In the genomic region with DNA sequence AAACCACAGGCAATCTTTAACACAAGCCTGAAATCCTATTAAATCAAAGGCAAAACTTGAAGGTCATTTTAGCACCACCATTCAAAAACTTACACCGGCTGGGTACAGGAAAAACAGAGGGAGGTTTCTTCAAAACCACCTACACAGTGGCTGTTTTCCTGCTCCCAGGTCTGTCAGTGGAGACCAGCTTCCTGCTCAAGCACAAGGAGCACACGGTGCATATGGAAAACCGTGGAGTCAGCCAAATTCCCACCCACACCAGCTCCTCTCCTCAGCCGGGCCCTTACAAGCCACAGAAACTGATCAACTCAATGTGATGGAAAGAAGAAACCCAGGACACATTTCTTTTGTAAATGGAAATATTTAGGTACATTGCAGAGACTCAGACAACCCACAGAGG, we compare ENCODE assay signal across 18 cellular contexts. TPM values are rescaled to one million over a fixed set of nuclear protein-coding genes. Genes with fewer than 3 reads are reported as not detected.
DNase-seq lines count a peak whose midpoint lies in the region; TF ChIP-seq lines count a peak whose summit lies in the region.
"Had no signal": no experiment of that assay in that cellular context is flagged by ENCODE, and none has a peak within 500 bp of the region (broad histone marks: within the 10 kb centered on the region; RNA-seq: fewer than 3 reads in every experiment).

No MANE protein-coding gene starts in this region.

- no peaks in the 10 kb centered on the region for H3K9me3 ChIP-seq in mammary epithelial cell (replicated peaks; ENCODE audit: insufficient read depth, low read length)
- no peaks in the 10 kb centered on the region for H3K9me3 ChIP-seq in iPS-20b (ENCODE audit: insufficient read depth, low read depth, low read length)
- H3K9me3 ChIP-seq: stomach had no signal

- no peak overlapping the region for H3K9ac ChIP-seq in mammary epithelial cell (ENCODE audit: insufficient read depth, low read length)
- H3K9ac ChIP-seq in iPS-20b (ENCODE audit: low read depth, low read length): peak overlapping the region; percentile 58; the same call in 1 of the 2 replicates

- no peaks in the 10 kb centered on the region for H3K27me3 Mint-ChIP-seq in Calu3 (ENCODE audit: unreplicated experiment)

- H3K27ac ChIP-seq in mammary epithelial cell (ENCODE audit: insufficient read depth, low read depth, low read length) (no peak overlapping the region), iPS-20b (ENCODE audit: low read length) (peak overlapping the region; percentile 73)
- H3K27ac ChIP-seq: stomach had no signal

- 0% methylated on average over 4 of the region's 4 CpGs for WGBS in mammary epithelial cell (ENCODE audit: low coverage, missing lambda C conversion rate)

- H3K4me3 ChIP-seq in H7 (ENCODE audit: insufficient read depth, low read depth, low read length) (no peak overlapping the region), mammary epithelial cell (replicated peaks in 1 of 3; ENCODE audit: insufficient read depth in 1 of 3, low read depth in 2 of 3, low read length in 3 of 3) (no peak overlapping the region), iPS-20b (ENCODE audit: low read length) (peak overlapping the region; percentile 38; the same call in 1 of the 2 replicates)
- H3K4me3 ChIP-seq: stomach had no signal

- H3K27ac Mint-ChIP-seq in Calu3 (ENCODE audit: unreplicated experiment): no peak overlapping the region
- H3K27ac Mint-ChIP-seq: activated CD8-positive, alpha-beta memory T cell treated with anti-CD3 and anti-CD28 coated beads, Interleukin-2, amount 10 ng/mL, durations not matched to agents 7 days and 5 days; T-cell had no signal

- no peaks in the 10 kb centered on the region for H3K9me3 Mint-ChIP-seq in Calu3 (ENCODE audit: low read depth, unreplicated experiment)
- H3K9me3 Mint-ChIP-seq: T-cell had no signal

- CTCF ChIA-PET in mammary epithelial cell (lab: Charles Lee; ENCODE audit: low non-redundant PET): no interaction called here
- CTCF ChIA-PET in Calu3 (lab: Charles Lee): no interaction called here

- H3K27me3 ChIP-seq in H7 (ENCODE audit: control insufficient read depth, insufficient read depth, low read length) (no peaks in the 10 kb centered on the region), mammary epithelial cell (ENCODE audit: insufficient read depth, low read length) (no peaks in the 10 kb centered on the region), iPS-20b (ENCODE audit: insufficient read depth, low read length) (no peaks in the 10 kb centered on the region)
- H3K27me3 ChIP-seq: stomach had no signal

- H3K4me2 ChIP-seq in mammary epithelial cell (ENCODE audit: insufficient read depth, low read depth, low read length): peak overlapping the region; percentile 18

- H3K36me3 Mint-ChIP-seq in Calu3 (ENCODE audit: insufficient read depth, unreplicated experiment): no peaks in the 10 kb centered on the region
- H3K36me3 Mint-ChIP-seq: activated CD8-positive, alpha-beta memory T cell treated with anti-CD3 and anti-CD28 coated beads, Interleukin-2, amount 10 ng/mL, durations not matched to agents 7 days and 5 days; T-cell had no signal

- TF ChIP-seq CTCF in mammary epithelial cell (conservative IDR thresholded peaks at IDR 0.05 in 1 of 2, IDR thresholded peaks at IDR 0.05 in 1 of 2; ENCODE audit: extremely low read depth in 1 of 2, insufficient read depth in 1 of 2, low read depth in 1 of 2, low read length in 2 of 2): no peak
- no peak for TF ChIP-seq CTCF in GM20000 (IDR thresholded peaks at IDR 0.05; ENCODE audit: extremely low read depth, missing control alignments)
- no peak for TF ChIP-seq CTCF in Calu3 (IDR thresholded peaks at IDR 0.05; ENCODE audit: unreplicated experiment)

- no peaks in the 10 kb centered on the region for H3K36me3 ChIP-seq in H7 (replicated peaks; ENCODE audit: control insufficient read depth, insufficient read depth, low read length)
- no peaks in the 10 kb centered on the region for H3K36me3 ChIP-seq in mammary epithelial cell (ENCODE audit: insufficient read depth, low read length)
- H3K36me3 ChIP-seq in iPS-20b (ENCODE audit: insufficient read depth, low read depth, low read length): no peaks in the 10 kb centered on the region
- H3K36me3 ChIP-seq: stomach had no signal

- no peaks in the 10 kb centered on the region for H3K4me1 ChIP-seq in mammary epithelial cell (ENCODE audit: insufficient read depth, low read length)
- H3K4me1 ChIP-seq in iPS-20b (ENCODE audit: insufficient read depth, low read length): peaks cover 43% of the 10 kb centered on the region

- H3K4me1 Mint-ChIP-seq in Calu3 (ENCODE audit: low read depth, unreplicated experiment): no peaks in the 10 kb centered on the region
- H3K4me1 Mint-ChIP-seq: T-cell had no signal

- in situ Hi-C loops in mammary epithelial cell (cut with MboI; ENCODE audit: low sequenced_read_pairs in 2 of 2): no loop called here

- BruUV-seq in mammary epithelial cell (replicated peaks; lab: Mats Ljungman, UMichigan) (no TSS peak), Calu3 (replicated peaks; lab: Mats Ljungman, UMichigan) (no TSS peak)

- H4K20me1 ChIP-seq in mammary epithelial cell (ENCODE audit: insufficient read depth, low read length): no peaks in the 10 kb centered on the region

- intact Hi-C loops in mammary epithelial cell (cut with micrococcal nuclease) (no loop called here), Calu3 (cut with micrococcal nuclease; ENCODE audit: unreplicated experiment) (no loop called here)

- H3K79me2 ChIP-seq in mammary epithelial cell (ENCODE audit: insufficient read depth, low read length): no peaks in the 10 kb centered on the region

- dilution Hi-C loops in mammary epithelial cell (cut with HindIII; ENCODE audit: low sequenced_read_pairs): no loop called here

- H3K4me3 Mint-ChIP-seq in Calu3 (ENCODE audit: low read depth, unreplicated experiment): no peak overlapping the region
- H3K4me3 Mint-ChIP-seq: activated CD8-positive, alpha-beta memory T cell treated with anti-CD3 and anti-CD28 coated beads, Interleukin-2, amount 10 ng/mL, durations not matched to agents 7 days and 5 days; T-cell had no signal

- DNase-seq in AG20443 (ENCODE audit: low spot score) (peak; percentile 17), H7 (peak; percentile 51), mammary epithelial cell (peak; percentile 11), SIG-M5 treated with dmso at 0.1 percent for 504 hours (lab: John Stamatoyannopoulos, UW; ENCODE audit: unreplicated experiment) (no peak), GM20000 (ENCODE audit: low spot score) (no peak), NCI-H526 (lab: John Stamatoyannopoulos, UW) (no peak), Calu3 (no peak)
- DNase-seq: activated CD4-positive, CD25-positive, alpha-beta regulatory T cell; activated CD8-positive, alpha-beta memory T cell treated with anti-CD3 and anti-CD28 coated beads, Interleukin-2, amount 10 ng/mL, durations not matched to agents 7 days and 5 days; activated gamma-delta T cell treated with Interleukin-2 at 50 U/mL for 16 hours; foreskin melanocyte; kidney; NCI-H226; posterior cingulate gyrus; stimulated activated CD4-positive, alpha-beta T cell treated with anti-CD3 and anti-CD28 coated beads, Interleukin-12 subunit alpha, Interleukin-12 subunit beta, amount 100 ng/mL, for 4 hours; stomach; T-cell had no signal

- H2AFZ ChIP-seq in mammary epithelial cell (ENCODE audit: low read depth, low read length): peak overlapping the region; percentile 62

RNA-seq across cellular contexts. Expression of a gene that starts 14.4 kb away (rescaled TPM):
- 0.07 and 0.21 TPM in 2 replicates for total RNA-seq in H7 (2014; rRNA removed; shearing (Covaris generic))
- total RNA-seq in mammary epithelial cell (1 to 10 TPM; 5.5 to 8.1 TPM), Calu3 (2022) (1.4 and 1.6 TPM in 2 replicates)
- 2.1 TPM for polyA plus RNA-seq in mammary epithelial cell
- 0.98 TPM for polyA minus RNA-seq in mammary epithelial cell

Comparison
In these comparisons a context has a peak if more than half of its experiments do, and no peak if none do; other contexts are left out.
1. DNase-seq: peak in AG20443 (single experiment), H7 (single experiment) and mammary epithelial cell (single experiment); none in SIG-M5 treated with dmso at 0.1 percent for 504 hours (single experiment), GM20000 (single experiment), NCI-H526 (0 of 2) and Calu3 (single experiment).